ENCODE assay signal across 1 cellular context in the genomic region with DNA sequence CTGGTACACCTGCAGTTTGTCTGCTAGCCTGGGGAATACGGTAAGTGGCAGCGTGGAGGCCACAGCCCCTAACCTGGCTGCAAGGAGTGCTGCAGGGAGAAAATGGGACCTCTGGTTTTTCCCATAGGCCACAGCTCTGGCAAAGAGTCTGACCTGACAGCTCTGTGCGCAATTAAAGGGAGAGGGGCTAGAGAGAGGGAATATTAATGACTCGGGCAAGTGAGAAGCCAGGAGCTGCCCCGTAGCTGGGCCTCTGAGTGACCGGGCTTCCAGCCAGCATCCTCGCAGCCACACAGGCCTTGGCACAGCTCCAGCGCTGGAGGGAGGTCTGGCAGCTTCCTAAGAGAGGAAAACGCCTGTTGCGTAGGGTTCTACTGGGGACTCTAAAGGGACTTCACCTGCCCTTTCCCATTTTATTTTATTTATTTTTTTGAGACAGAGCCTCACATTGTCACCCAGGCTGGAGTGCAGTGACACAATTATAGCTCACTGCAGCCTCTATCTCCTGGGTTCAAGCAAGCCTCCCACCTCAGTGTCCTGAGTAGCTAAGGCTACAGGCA.
TF ChIP-seq lines count a peak whose summit lies in the region.

No MANE protein-coding gene starts in this region.

TF ChIP-seq in HepG2, 621 proteins besides CTCF, POLR2A, EP300 and RAD21 (continued from another document and continues in another):
- TF ChIP-seq, protein P1, sequence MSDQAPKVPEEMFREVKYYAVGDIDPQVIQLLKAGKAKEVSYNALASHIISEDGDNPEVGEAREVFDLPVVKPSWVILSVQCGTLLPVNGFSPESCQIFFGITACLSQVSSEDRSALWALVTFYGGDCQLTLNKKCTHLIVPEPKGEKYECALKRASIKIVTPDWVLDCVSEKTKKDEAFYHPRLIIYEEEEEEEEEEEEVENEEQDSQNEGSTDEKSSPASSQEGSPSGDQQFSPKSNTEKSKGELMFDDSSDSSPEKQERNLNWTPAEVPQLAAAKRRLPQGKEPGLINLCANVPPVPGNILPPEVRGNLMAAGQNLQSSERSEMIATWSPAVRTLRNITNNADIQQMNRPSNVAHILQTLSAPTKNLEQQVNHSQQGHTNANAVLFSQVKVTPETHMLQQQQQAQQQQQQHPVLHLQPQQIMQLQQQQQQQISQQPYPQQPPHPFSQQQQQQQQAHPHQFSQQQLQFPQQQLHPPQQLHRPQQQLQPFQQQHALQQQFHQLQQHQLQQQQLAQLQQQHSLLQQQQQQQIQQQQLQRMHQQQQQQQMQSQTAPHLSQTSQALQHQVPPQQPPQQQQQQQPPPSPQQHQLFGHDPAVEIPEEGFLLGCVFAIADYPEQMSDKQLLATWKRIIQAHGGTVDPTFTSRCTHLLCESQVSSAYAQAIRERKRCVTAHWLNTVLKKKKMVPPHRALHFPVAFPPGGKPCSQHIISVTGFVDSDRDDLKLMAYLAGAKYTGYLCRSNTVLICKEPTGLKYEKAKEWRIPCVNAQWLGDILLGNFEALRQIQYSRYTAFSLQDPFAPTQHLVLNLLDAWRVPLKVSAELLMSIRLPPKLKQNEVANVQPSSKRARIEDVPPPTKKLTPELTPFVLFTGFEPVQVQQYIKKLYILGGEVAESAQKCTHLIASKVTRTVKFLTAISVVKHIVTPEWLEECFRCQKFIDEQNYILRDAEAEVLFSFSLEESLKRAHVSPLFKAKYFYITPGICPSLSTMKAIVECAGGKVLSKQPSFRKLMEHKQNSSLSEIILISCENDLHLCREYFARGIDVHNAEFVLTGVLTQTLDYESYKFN (CRISPR knock-in tag; conservative IDR thresholded peaks at IDR 0.05) = 0 out of 2 replicates have a peak, but pooled peaks have one; percentile 43
- TF ChIP-seq ASH2L (IDR thresholded peaks at IDR 0.05; ENCODE audit: insufficient read length, low read depth, low read length) (peak; percentile 67), DMAP1 (CRISPR knock-in tag; IDR thresholded peaks at IDR 0.05) (peak; percentile 13; the same call in 1 of the 2 replicates), ZEB1 (IDR thresholded peaks at IDR 0.05; ENCODE audit: insufficient replicate concordance, low read depth) (peak; percentile 60), ZMYM4 (CRISPR knock-in tag; IDR thresholded peaks at IDR 0.05) (peak; percentile 28; the same call in 1 of the 2 replicates), ZNF546 (CRISPR knock-in tag; conservative IDR thresholded peaks at IDR 0.05) (peak; percentile 75; the same call in 1 of the 2 replicates), ZNF768 (CRISPR knock-in tag; IDR thresholded peaks at IDR 0.05) (peak; percentile 36; the same call in 1 of the 2 replicates), GATAD1 (CRISPR knock-in tag; IDR thresholded peaks at IDR 0.05) (peak; percentile 35; the same call in 1 of the 2 replicates), SIN3A (IDR thresholded peaks at IDR 0.05; ENCODE audit: borderline replicate concordance, low read depth, low read length) (no peak), ZSCAN31 (CRISPR knock-in tag; IDR thresholded peaks at IDR 0.05; ENCODE audit: low read depth) (0 out of 2 replicates have a peak, but pooled peaks have one; percentile 44)
- TF ChIP-seq, protein P2, sequence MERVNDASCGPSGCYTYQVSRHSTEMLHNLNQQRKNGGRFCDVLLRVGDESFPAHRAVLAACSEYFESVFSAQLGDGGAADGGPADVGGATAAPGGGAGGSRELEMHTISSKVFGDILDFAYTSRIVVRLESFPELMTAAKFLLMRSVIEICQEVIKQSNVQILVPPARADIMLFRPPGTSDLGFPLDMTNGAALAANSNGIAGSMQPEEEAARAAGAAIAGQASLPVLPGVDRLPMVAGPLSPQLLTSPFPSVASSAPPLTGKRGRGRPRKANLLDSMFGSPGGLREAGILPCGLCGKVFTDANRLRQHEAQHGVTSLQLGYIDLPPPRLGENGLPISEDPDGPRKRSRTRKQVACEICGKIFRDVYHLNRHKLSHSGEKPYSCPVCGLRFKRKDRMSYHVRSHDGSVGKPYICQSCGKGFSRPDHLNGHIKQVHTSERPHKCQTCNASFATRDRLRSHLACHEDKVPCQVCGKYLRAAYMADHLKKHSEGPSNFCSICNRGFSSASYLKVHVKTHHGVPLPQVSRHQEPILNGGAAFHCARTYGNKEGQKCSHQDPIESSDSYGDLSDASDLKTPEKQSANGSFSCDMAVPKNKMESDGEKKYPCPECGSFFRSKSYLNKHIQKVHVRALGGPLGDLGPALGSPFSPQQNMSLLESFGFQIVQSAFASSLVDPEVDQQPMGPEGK (CRISPR knock-in tag; IDR thresholded peaks at IDR 0.05) = 0 out of 2 replicates have a peak, but pooled peaks have one; percentile 17
- TF ChIP-seq, protein P3, sequence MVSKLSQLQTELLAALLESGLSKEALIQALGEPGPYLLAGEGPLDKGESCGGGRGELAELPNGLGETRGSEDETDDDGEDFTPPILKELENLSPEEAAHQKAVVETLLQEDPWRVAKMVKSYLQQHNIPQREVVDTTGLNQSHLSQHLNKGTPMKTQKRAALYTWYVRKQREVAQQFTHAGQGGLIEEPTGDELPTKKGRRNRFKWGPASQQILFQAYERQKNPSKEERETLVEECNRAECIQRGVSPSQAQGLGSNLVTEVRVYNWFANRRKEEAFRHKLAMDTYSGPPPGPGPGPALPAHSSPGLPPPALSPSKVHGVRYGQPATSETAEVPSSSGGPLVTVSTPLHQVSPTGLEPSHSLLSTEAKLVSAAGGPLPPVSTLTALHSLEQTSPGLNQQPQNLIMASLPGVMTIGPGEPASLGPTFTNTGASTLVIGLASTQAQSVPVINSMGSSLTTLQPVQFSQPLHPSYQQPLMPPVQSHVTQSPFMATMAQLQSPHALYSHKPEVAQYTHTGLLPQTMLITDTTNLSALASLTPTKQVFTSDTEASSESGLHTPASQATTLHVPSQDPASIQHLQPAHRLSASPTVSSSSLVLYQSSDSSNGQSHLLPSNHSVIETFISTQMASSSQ (IDR thresholded peaks at IDR 0.05; ENCODE audit: low read depth) = no peak
- TF ChIP-seq, protein P3 (CRISPR knock-in tag; IDR thresholded peaks at IDR 0.05; ENCODE audit: borderline replicate concordance) = peak; percentile 26; the same call in 1 of the 2 replicates
- TF ChIP-seq, protein P4, sequence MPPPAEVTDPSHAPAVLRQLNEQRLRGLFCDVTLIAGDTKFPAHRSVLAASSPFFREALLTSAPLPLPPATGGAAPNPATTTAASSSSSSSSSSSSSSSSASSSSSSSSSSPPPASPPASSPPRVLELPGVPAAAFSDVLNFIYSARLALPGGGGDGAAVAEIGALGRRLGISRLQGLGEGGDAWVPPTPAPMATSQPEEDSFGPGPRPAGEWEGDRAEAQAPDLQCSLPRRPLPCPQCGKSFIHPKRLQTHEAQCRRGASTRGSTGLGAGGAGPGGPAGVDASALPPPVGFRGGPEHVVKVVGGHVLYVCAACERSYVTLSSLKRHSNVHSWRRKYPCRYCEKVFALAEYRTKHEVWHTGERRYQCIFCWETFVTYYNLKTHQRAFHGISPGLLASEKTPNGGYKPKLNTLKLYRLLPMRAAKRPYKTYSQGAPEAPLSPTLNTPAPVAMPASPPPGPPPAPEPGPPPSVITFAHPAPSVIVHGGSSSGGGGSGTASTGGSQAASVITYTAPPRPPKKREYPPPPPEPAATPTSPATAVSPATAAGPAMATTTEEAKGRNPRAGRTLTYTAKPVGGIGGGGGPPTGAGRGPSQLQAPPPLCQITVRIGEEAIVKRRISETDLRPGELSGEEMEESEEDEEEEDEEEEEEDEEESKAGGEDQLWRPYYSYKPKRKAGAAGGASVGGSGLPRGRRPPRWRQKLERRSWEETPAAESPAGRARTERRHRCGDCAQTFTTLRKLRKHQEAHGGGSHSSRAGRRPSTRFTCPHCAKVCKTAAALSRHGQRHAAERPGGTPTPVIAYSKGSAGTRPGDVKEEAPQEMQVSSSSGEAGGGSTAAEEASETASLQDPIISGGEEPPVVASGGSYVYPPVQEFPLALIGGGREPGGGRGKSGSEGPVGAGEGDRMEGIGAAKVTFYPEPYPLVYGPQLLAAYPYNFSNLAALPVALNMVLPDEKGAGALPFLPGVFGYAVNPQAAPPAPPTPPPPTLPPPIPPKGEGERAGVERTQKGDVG (CRISPR knock-in tag; IDR thresholded peaks at IDR 0.05; ENCODE audit: borderline replicate concordance) = peak; percentile 43; the same call in 1 of the 2 replicates
- TF ChIP-seq, protein P5, sequence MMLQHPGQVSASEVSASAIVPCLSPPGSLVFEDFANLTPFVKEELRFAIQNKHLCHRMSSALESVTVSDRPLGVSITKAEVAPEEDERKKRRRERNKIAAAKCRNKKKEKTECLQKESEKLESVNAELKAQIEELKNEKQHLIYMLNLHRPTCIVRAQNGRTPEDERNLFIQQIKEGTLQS (CRISPR knock-in tag; IDR thresholded peaks at IDR 0.05) = no peak
- TF ChIP-seq, protein P6, sequence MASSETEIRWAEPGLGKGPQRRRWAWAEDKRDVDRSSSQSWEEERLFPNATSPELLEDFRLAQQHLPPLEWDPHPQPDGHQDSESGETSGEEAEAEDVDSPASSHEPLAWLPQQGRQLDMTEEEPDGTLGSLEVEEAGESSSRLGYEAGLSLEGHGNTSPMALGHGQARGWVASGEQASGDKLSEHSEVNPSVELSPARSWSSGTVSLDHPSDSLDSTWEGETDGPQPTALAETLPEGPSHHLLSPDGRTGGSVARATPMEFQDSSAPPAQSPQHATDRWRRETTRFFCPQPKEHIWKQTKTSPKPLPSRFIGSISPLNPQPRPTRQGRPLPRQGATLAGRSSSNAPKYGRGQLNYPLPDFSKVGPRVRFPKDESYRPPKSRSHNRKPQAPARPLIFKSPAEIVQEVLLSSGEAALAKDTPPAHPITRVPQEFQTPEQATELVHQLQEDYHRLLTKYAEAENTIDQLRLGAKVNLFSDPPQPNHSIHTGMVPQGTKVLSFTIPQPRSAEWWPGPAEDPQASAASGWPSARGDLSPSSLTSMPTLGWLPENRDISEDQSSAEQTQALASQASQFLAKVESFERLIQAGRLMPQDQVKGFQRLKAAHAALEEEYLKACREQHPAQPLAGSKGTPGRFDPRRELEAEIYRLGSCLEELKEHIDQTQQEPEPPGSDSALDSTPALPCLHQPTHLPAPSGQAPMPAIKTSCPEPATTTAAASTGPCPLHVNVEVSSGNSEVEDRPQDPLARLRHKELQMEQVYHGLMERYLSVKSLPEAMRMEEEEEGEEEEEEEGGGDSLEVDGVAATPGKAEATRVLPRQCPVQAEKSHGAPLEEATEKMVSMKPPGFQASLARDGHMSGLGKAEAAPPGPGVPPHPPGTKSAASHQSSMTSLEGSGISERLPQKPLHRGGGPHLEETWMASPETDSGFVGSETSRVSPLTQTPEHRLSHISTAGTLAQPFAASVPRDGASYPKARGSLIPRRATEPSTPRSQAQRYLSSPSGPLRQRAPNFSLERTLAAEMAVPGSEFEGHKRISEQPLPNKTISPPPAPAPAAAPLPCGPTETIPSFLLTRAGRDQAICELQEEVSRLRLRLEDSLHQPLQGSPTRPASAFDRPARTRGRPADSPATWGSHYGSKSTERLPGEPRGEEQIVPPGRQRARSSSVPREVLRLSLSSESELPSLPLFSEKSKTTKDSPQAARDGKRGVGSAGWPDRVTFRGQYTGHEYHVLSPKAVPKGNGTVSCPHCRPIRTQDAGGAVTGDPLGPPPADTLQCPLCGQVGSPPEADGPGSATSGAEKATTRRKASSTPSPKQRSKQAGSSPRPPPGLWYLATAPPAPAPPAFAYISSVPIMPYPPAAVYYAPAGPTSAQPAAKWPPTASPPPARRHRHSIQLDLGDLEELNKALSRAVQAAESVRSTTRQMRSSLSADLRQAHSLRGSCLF (CRISPR knock-in tag; IDR thresholded peaks at IDR 0.05; ENCODE audit: borderline replicate concordance) = no peak
- TF ChIP-seq, protein P7, sequence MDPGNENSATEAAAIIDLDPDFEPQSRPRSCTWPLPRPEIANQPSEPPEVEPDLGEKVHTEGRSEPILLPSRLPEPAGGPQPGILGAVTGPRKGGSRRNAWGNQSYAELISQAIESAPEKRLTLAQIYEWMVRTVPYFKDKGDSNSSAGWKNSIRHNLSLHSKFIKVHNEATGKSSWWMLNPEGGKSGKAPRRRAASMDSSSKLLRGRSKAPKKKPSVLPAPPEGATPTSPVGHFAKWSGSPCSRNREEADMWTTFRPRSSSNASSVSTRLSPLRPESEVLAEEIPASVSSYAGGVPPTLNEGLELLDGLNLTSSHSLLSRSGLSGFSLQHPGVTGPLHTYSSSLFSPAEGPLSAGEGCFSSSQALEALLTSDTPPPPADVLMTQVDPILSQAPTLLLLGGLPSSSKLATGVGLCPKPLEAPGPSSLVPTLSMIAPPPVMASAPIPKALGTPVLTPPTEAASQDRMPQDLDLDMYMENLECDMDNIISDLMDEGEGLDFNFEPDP (CRISPR knock-in tag; conservative IDR thresholded peaks at IDR 0.05) = no peak
- TF ChIP-seq, protein P8, sequence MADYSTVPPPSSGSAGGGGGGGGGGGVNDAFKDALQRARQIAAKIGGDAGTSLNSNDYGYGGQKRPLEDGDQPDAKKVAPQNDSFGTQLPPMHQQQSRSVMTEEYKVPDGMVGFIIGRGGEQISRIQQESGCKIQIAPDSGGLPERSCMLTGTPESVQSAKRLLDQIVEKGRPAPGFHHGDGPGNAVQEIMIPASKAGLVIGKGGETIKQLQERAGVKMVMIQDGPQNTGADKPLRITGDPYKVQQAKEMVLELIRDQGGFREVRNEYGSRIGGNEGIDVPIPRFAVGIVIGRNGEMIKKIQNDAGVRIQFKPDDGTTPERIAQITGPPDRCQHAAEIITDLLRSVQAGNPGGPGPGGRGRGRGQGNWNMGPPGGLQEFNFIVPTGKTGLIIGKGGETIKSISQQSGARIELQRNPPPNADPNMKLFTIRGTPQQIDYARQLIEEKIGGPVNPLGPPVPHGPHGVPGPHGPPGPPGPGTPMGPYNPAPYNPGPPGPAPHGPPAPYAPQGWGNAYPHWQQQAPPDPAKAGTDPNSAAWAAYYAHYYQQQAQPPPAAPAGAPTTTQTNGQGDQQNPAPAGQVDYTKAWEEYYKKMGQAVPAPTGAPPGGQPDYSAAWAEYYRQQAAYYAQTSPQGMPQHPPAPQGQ (CRISPR knock-in tag; IDR thresholded peaks at IDR 0.05; ENCODE audit: borderline replicate concordance) = no peak
